In the genomic region with DNA sequence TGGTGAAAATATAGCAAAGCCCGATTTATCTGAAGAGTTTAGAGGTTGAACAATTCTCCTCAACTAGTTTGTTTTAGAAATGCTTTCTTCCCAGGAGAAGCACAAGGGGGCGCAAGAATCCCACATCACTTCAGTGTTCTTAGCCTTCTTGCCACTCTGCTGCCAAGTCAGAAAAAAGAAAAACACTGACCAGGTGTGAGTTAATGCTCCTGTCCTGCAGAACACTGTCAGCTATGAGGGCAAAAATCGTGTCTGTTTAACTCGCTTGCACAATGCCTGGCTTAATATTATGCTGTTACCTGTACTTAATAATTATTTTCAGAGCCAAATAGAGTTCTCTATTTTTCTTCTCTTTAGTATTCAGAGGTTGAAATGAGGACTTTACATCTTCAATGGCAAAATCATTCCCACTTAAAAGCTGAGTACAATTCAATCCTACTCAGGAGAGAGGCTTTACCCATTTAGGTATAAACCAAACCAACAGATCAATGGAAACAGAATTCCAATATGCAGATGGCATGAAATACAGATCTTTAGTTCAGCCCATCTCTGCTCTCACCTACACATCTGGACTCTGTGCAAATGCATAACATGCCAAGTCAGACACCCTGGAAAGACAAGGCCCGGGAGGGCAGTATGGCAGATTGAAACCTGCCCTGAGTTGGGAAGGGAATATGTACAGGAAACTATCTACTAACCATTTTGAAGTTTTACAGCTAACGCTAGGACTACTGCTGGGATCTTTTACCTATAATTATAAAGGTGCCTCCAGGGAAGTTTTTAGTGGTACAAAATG, we compare ENCODE assay signal across 8 cellular contexts.
A peak's percentile ranks its signal among the peaks of the same experiment; 100 is the strongest.
DNase-seq lines count a peak whose midpoint lies in the region; ATAC-seq and TF ChIP-seq lines count a peak whose summit lies in the region.

No MANE protein-coding gene starts in this region.

- intact Hi-C loops in tibial artery (cut with DNase I; ENCODE audit: low total_unique reads): loop anchor here (1.0 to 10.0 kb wide), 3 partner anchors 62 to 153 kb away; partner anchors contain the start of genes ARMC12 and FKBP5

- peaks cover 34% of the 10 kb centered on the region for H3K36me3 Mint-ChIP-seq in osteocyte (ENCODE audit: unreplicated experiment)

- H3K27me3 Mint-ChIP-seq in osteocyte (ENCODE audit: unreplicated experiment): no peaks in the 10 kb centered on the region

- H3K9me3 ChIP-seq in RWPE2 (ENCODE audit: severe bottlenecking) (no peaks in the 10 kb centered on the region), tibial artery (no peaks in the 10 kb centered on the region)

- H3K36me3 ChIP-seq in RWPE2 (ENCODE audit: low read depth) (peaks cover 91% of the 10 kb centered on the region), tibial artery (peaks cover 75 to 84% (median 78%) of the 10 kb centered on the region in 3 donors)

- no peaks in the 10 kb centered on the region for H3K9me3 Mint-ChIP-seq in osteocyte (ENCODE audit: unreplicated experiment)

- H3K27ac ChIP-seq in RWPE2 (ENCODE audit: poor library complexity, severe bottlenecking) (peak overlapping the region; percentile 67), foreskin keratinocyte (no peak overlapping the region), tibial artery (peak overlapping the region; percentile 46 to 90)

- peak; percentile 89 for TF ChIP-seq CTCF in RWPE2 (IDR thresholded peaks at IDR 0.05; ENCODE audit: poor library complexity, severe bottlenecking)
- TF ChIP-seq CTCF in foreskin keratinocyte (conservative IDR thresholded peaks at IDR 0.05): peak; percentile 94
- TF ChIP-seq CTCF in osteocyte (IDR thresholded peaks at IDR 0.05): peak; percentile 91
- peak; percentile 70 to 85 for TF ChIP-seq CTCF in tibial artery (IDR thresholded peaks at IDR 0.05)

- H3K4me3 Mint-ChIP-seq in osteocyte (ENCODE audit: unreplicated experiment): no peak overlapping the region

- H3K27me3 ChIP-seq in RWPE2 (ENCODE audit: insufficient read depth, poor library complexity, severe bottlenecking) (no peaks in the 10 kb centered on the region), foreskin keratinocyte (no peaks in the 10 kb centered on the region), tibial artery (no peaks in the 10 kb centered on the region)

- H3K4me1 ChIP-seq in RWPE2 (ENCODE audit: insufficient read depth, poor library complexity, severe bottlenecking) (peaks cover 44% of the 10 kb centered on the region), foreskin keratinocyte (peaks cover 19% of the 10 kb centered on the region), tibial artery (peaks cover 0 to 58% (median 43%) of the 10 kb centered on the region in 4 donors)

- ATAC-seq in RWPE2 (ENCODE audit: low read depth): peak; percentile 76
- no peak for ATAC-seq in foreskin keratinocyte
- ATAC-seq in HG02588 (IDR thresholded peaks at IDR 0.05; ENCODE audit: unreplicated experiment): no peak

- H3K4me1 Mint-ChIP-seq in osteocyte (ENCODE audit: unreplicated experiment): peaks cover 28% of the 10 kb centered on the region

- H3K4me3 ChIP-seq in RWPE2 (ENCODE audit: severe bottlenecking) (no peak overlapping the region), tibial artery (no peak overlapping the region)

- DNase-seq in DMS 273 (lab: John Stamatoyannopoulos, UW; ENCODE audit: unreplicated experiment) (peak; percentile 87), LHCN-M2 (ENCODE audit: low read depth) (peak; percentile 76), RWPE2 (ENCODE audit: low spot score) (no peak), foreskin keratinocyte (peak in 1 of 2 donors; percentile 55), osteocyte (ENCODE audit: extremely low spot score, unreplicated experiment) (no peak), tibial artery (no peak)
- DNase-seq in activated effector memory CD4-positive, alpha-beta T cell treated with anti-CD3 and anti-CD28 coated beads, Interleukin-2, amount 50 U/mL, for 16 hours: peak; percentile 87

- peak overlapping the region; percentile 53 for H3K27ac Mint-ChIP-seq in osteocyte (ENCODE audit: unreplicated experiment)

Comparison
In these comparisons a context has a peak if more than half of its experiments do, and no peak if none do; other contexts are left out.
1. DNase-seq: peak in DMS 273 (single experiment), LHCN-M2 (single experiment) and activated effector memory CD4-positive, alpha-beta T cell treated with anti-CD3 and anti-CD28 coated beads, Interleukin-2, amount 50 U/mL, for 16 hours (single experiment); none in RWPE2 (single experiment), osteocyte (single experiment) and tibial artery (0 of 2).
2. Peak in every context shown above with its lines, with median percentiles within 50 percentile points of each other: CTCF ChIP-seq.